Comparison of ENCODE assay signal across 1 cellular context in the genomic region with DNA sequence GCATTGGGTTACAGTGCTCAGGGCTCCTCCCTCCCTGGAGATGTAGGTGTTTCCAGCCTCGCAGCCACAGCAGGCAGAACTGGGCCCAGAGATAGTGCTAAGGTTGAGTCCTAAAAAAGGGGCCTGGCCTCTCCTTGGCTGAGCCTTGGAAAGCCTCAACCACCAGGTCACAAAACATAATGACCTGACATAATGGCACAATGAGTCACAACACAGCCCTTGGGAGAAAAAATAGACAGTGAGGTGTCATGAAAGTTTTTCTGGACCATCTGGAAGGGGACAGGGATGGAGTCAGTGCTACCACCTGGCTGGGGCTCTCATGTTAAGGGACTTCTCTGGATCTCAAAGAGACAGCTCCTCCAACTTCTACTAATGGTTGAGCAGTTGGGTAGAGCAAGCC.
TF ChIP-seq lines count a peak whose summit lies in the region.

No MANE protein-coding gene starts in this region.

TF ChIP-seq in K562, 482 proteins besides CTCF, POLR2A, EP300 and RAD21 (continued from another document):
- TF ChIP-seq, protein P1, sequence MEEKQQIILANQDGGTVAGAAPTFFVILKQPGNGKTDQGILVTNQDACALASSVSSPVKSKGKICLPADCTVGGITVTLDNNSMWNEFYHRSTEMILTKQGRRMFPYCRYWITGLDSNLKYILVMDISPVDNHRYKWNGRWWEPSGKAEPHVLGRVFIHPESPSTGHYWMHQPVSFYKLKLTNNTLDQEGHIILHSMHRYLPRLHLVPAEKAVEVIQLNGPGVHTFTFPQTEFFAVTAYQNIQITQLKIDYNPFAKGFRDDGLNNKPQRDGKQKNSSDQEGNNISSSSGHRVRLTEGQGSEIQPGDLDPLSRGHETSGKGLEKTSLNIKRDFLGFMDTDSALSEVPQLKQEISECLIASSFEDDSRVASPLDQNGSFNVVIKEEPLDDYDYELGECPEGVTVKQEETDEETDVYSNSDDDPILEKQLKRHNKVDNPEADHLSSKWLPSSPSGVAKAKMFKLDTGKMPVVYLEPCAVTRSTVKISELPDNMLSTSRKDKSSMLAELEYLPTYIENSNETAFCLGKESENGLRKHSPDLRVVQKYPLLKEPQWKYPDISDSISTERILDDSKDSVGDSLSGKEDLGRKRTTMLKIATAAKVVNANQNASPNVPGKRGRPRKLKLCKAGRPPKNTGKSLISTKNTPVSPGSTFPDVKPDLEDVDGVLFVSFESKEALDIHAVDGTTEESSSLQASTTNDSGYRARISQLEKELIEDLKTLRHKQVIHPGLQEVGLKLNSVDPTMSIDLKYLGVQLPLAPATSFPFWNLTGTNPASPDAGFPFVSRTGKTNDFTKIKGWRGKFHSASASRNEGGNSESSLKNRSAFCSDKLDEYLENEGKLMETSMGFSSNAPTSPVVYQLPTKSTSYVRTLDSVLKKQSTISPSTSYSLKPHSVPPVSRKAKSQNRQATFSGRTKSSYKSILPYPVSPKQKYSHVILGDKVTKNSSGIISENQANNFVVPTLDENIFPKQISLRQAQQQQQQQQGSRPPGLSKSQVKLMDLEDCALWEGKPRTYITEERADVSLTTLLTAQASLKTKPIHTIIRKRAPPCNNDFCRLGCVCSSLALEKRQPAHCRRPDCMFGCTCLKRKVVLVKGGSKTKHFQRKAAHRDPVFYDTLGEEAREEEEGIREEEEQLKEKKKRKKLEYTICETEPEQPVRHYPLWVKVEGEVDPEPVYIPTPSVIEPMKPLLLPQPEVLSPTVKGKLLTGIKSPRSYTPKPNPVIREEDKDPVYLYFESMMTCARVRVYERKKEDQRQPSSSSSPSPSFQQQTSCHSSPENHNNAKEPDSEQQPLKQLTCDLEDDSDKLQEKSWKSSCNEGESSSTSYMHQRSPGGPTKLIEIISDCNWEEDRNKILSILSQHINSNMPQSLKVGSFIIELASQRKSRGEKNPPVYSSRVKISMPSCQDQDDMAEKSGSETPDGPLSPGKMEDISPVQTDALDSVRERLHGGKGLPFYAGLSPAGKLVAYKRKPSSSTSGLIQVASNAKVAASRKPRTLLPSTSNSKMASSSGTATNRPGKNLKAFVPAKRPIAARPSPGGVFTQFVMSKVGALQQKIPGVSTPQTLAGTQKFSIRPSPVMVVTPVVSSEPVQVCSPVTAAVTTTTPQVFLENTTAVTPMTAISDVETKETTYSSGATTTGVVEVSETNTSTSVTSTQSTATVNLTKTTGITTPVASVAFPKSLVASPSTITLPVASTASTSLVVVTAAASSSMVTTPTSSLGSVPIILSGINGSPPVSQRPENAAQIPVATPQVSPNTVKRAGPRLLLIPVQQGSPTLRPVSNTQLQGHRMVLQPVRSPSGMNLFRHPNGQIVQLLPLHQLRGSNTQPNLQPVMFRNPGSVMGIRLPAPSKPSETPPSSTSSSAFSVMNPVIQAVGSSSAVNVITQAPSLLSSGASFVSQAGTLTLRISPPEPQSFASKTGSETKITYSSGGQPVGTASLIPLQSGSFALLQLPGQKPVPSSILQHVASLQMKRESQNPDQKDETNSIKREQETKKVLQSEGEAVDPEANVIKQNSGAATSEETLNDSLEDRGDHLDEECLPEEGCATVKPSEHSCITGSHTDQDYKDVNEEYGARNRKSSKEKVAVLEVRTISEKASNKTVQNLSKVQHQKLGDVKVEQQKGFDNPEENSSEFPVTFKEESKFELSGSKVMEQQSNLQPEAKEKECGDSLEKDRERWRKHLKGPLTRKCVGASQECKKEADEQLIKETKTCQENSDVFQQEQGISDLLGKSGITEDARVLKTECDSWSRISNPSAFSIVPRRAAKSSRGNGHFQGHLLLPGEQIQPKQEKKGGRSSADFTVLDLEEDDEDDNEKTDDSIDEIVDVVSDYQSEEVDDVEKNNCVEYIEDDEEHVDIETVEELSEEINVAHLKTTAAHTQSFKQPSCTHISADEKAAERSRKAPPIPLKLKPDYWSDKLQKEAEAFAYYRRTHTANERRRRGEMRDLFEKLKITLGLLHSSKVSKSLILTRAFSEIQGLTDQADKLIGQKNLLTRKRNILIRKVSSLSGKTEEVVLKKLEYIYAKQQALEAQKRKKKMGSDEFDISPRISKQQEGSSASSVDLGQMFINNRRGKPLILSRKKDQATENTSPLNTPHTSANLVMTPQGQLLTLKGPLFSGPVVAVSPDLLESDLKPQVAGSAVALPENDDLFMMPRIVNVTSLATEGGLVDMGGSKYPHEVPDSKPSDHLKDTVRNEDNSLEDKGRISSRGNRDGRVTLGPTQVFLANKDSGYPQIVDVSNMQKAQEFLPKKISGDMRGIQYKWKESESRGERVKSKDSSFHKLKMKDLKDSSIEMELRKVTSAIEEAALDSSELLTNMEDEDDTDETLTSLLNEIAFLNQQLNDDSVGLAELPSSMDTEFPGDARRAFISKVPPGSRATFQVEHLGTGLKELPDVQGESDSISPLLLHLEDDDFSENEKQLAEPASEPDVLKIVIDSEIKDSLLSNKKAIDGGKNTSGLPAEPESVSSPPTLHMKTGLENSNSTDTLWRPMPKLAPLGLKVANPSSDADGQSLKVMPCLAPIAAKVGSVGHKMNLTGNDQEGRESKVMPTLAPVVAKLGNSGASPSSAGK (IDR thresholded peaks at IDR 0.05) = no peak
- TF ChIP-seq, protein P2, sequence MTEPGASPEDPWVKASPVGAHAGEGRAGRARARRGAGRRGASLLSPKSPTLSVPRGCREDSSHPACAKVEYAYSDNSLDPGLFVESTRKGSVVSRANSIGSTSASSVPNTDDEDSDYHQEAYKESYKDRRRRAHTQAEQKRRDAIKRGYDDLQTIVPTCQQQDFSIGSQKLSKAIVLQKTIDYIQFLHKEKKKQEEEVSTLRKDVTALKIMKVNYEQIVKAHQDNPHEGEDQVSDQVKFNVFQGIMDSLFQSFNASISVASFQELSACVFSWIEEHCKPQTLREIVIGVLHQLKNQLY (CRISPR knock-in tag; conservative IDR thresholded peaks at IDR 0.05) = no peak
- TF ChIP-seq FOXM1 (IDR thresholded peaks at IDR 0.05; ENCODE audit: low read depth) = no peak
- no peak for TF ChIP-seq FOXM1 (CRISPR knock-in tag; IDR thresholded peaks at IDR 0.05; ENCODE audit: low read depth)
- TF ChIP-seq KAT2B (IDR thresholded peaks at IDR 0.05; ENCODE audit: low read depth, low read length) = no peak
- no peak for TF ChIP-seq RBM25 (IDR thresholded peaks at IDR 0.05; ENCODE audit: low read depth, low read length, severe bottlenecking)
TF ChIP-seq in K562: peak in this region for 0.
